11 cellular contexts compared by ENCODE assay signal in genomic region chr14:61561144-61561543, GRCh38.
A peak's percentile ranks its signal among the peaks of the same experiment; 100 is the strongest.
DNase-seq lines count a peak whose midpoint lies in the region; ATAC-seq and TF ChIP-seq lines count a peak whose summit lies in the region.
"Had no signal": no experiment of that assay in that cellular context is flagged by ENCODE, and none has a peak within 500 bp of the region (broad histone marks: within the 10 kb centered on the region; RNA-seq: fewer than 3 reads in every experiment).

No MANE protein-coding gene starts in this region.

- no peak overlapping the region for H3K4me3 Mint-ChIP-seq in endodermal cell
- H3K4me3 Mint-ChIP-seq: activated naive CD4-positive, alpha-beta T cell treated with anti-CD3 and anti-CD28 coated beads, Interleukin-2, amount 50 U/mL, for 24 hours had no signal

- H3K4me1 ChIP-seq in endodermal cell (ENCODE audit: control insufficient read depth, insufficient read depth, low read length) (peaks cover 13% of the 10 kb centered on the region), neuronal stem cell (ENCODE audit: control insufficient read depth in 2 of 2, insufficient read depth in 1 of 2, low read depth in 1 of 2, low read length in 2 of 2) (peaks cover 8 to 11% of the 10 kb centered on the region in 2 donors)

- peaks cover 3% of the 10 kb centered on the region for H3K27me3 Mint-ChIP-seq in endodermal cell (ENCODE audit: insufficient read depth)
- H3K27me3 Mint-ChIP-seq: activated naive CD4-positive, alpha-beta T cell treated with anti-CD3 and anti-CD28 coated beads, Interleukin-2, amount 50 U/mL, for 24 hours had no signal

- no peak for DNase-seq in AG09319 (ENCODE audit: extremely low read depth, low read depth)
- DNase-seq in NCI-H226, result peak; percentile 63
- no peak for DNase-seq in endodermal cell
- DNase-seq in neuronal stem cell (ENCODE audit: low spot score), result no peak
- no peak for DNase-seq in NCI-H1105 treated with DMSO at 0.1 percent for 48 hours (lab: John Stamatoyannopoulos, UW)
- no peak for DNase-seq in AML-193 (lab: John Stamatoyannopoulos, UW)
- no peak for DNase-seq in SKM-1 treated with dmso at 0.1 percent for 144 hours (lab: John Stamatoyannopoulos, UW; ENCODE audit: unreplicated experiment)
- DNase-seq: NCI-H748 treated with DMSO at 0.1 percent for 48 hours, occipital lobe had no signal

- H3K14ac ChIP-seq in neuronal stem cell (ENCODE audit: low read length), result no peak overlapping the region

- no peak overlapping the region for H4K8ac ChIP-seq in neuronal stem cell (ENCODE audit: low read depth, low read length)

- no peak overlapping the region for H3K4ac ChIP-seq in neuronal stem cell (ENCODE audit: low read length)

- H3K36me3 ChIP-seq in endodermal cell (ENCODE audit: control insufficient read depth, insufficient read depth, low read length) (no peaks in the 10 kb centered on the region), neuronal stem cell (replicated peaks in 1 of 2; ENCODE audit: control insufficient read depth in 2 of 2, insufficient read depth in 2 of 2, low read length in 2 of 2) (no peaks in the 10 kb centered on the region)

- H3K79me1 ChIP-seq in neuronal stem cell (ENCODE audit: low read depth, low read length), result no peaks in the 10 kb centered on the region

- peak overlapping the region; percentile 75 for H2AFZ ChIP-seq in neuronal stem cell (ENCODE audit: low read length)

- no peaks in the 10 kb centered on the region for H3K9me3 Mint-ChIP-seq in endodermal cell
- H3K9me3 Mint-ChIP-seq: activated naive CD4-positive, alpha-beta T cell treated with anti-CD3 and anti-CD28 coated beads, Interleukin-2, amount 50 U/mL, for 24 hours had no signal

- H3K9ac ChIP-seq in endodermal cell (ENCODE audit: extremely low read depth, low read length, poor library complexity, severe bottlenecking) (no peak overlapping the region), neuronal stem cell (ENCODE audit: low read depth, low read length, poor library complexity) (no peak overlapping the region)

- no peak overlapping the region for H3K23ac ChIP-seq in neuronal stem cell (ENCODE audit: low read depth, low read length, poor library complexity)

- H3K36me3 Mint-ChIP-seq in endodermal cell (ENCODE audit: low read depth), result no peaks in the 10 kb centered on the region

- TF ChIP-seq CTCF in AG09319 (IDR thresholded peaks at IDR 0.05; ENCODE audit: low read depth, low read length) (peak; percentile 36), endodermal cell (conservative IDR thresholded peaks at IDR 0.05) (peak; percentile 38)

- peaks cover 35% of the 10 kb centered on the region for H3K4me1 Mint-ChIP-seq in endodermal cell

- H2BK120ac ChIP-seq in neuronal stem cell (ENCODE audit: low read depth, low read length), result no peak overlapping the region

- H3K9me3 ChIP-seq in endodermal cell (ENCODE audit: control insufficient read depth, low read length), result no peaks in the 10 kb centered on the region
- no peaks in the 10 kb centered on the region for H3K9me3 ChIP-seq in neuronal stem cell (replicated peaks in 1 of 2; ENCODE audit: control insufficient read depth in 2 of 2, insufficient read depth in 1 of 2, low read depth in 1 of 2, low read length in 2 of 2)

- no peak overlapping the region for H2BK12ac ChIP-seq in neuronal stem cell (ENCODE audit: low read length)

- H3K27me3 ChIP-seq in endodermal cell (ENCODE audit: control insufficient read depth, insufficient read depth, low read length, poor library complexity, severe bottlenecking) (no peaks in the 10 kb centered on the region), neuronal stem cell (ENCODE audit: control insufficient read depth in 3 of 3, insufficient read depth in 3 of 3, low read depth in 1 of 3, low read length in 3 of 3) (no peaks in the 10 kb centered on the region)

- H4K91ac ChIP-seq in neuronal stem cell (ENCODE audit: low read depth, low read length, poor library complexity), result no peak overlapping the region

- no peak overlapping the region for H2BK5ac ChIP-seq in neuronal stem cell (ENCODE audit: low read length)

- no peak overlapping the region for H2BK15ac ChIP-seq in neuronal stem cell (ENCODE audit: low read length)

- H3K4me2 ChIP-seq in neuronal stem cell (ENCODE audit: insufficient read depth, low read length, poor library complexity, severe bottlenecking), result no peak overlapping the region

- no peak overlapping the region for H2AK5ac ChIP-seq in neuronal stem cell (ENCODE audit: low read depth, low read length)

- no peak overlapping the region for H3K27ac ChIP-seq in endodermal cell (ENCODE audit: low read depth, low read length)
- no peak overlapping the region for H3K27ac ChIP-seq in neuronal stem cell (replicated peaks; ENCODE audit: low read length)

- peak overlapping the region; percentile 17 for H3K27ac Mint-ChIP-seq in endodermal cell
- H3K27ac Mint-ChIP-seq: activated naive CD4-positive, alpha-beta T cell treated with anti-CD3 and anti-CD28 coated beads, Interleukin-2, amount 50 U/mL, for 24 hours had no signal

- WGBS in endodermal cell (ENCODE audit: insufficient coverage in 1 of 2, insufficient read length in 1 of 2), 2 experiments, result 93 to 100% methylated on average over 1 to 3 of the region's 3 CpGs
- no CpG with 5 or more reads among the region's 3 CpGs for WGBS in neuronal stem cell (ENCODE audit: extremely low coverage in 2 of 2, insufficient read length in 2 of 2, insufficient replicate concordance in 1 of 2), 2 donors

- no peak for ATAC-seq in esophagus mucosa

- no peak overlapping the region for H3K4me3 ChIP-seq in endodermal cell (ENCODE audit: low read length)
- no peak overlapping the region for H3K4me3 ChIP-seq in neuronal stem cell (ENCODE audit: low read length in 2 of 2)

- no peak overlapping the region for H3K18ac ChIP-seq in neuronal stem cell (ENCODE audit: low read length)
